In the genomic region with DNA sequence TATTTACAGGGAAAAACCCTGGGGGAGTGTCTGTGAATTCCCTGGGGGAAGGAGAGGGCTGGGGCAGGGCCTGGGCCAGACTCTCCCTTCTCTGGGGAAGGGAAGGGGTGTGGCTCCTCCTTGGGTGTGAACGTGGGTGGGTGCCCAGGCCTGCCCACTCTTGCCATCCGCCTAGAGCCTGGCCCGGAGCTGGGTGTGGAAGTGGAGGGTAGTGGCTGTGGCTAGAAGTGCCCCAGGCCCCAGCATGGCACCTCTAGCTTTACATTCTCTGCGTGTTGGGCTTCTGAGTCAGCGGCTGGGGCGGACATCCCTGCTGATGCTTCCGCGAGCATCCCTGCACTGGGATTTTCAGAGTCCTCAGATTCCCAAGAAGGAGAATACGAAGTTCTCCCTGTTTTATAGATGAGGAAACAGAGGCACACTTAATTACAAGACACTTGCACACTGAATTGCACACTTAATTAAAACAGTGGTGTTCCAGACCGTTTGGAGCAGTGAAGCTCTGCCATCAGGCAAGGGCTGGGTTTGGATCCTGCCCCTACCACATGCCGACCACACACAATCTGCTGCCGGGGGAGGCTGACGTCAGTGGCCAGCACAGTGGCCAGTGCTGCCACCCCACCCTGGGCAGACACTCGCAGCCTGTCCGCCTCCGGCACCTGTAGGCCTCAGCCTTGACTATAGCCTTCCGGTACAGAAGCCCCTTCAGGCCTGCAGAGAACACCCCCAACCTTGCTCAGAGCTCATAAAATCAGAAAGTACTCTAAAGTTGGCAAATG, we compare ENCODE assay signal across 17 cellular contexts. TPM values are rescaled to one million over a fixed set of nuclear protein-coding genes. Genes with fewer than 3 reads are reported as not detected.
DNase-seq lines count a peak whose midpoint lies in the region; ATAC-seq and TF ChIP-seq lines count a peak whose summit lies in the region.
"Had no signal": no experiment of that assay in that cellular context is flagged by ENCODE, and none has a peak within 500 bp of the region (broad histone marks: within the 10 kb centered on the region; RNA-seq: fewer than 3 reads in every experiment).

No MANE protein-coding gene starts in this region.

- H3K9me3 ChIP-seq in BLaER1 treated with 17β-estradiol and CSF1 and Interleukin-3, amounts not matched to agents 10 nM and 100 nM (replicated peaks in 1 of 11): no peaks in the 10 kb centered on the region
- H3K9me3 ChIP-seq in trophoblast cell (ENCODE audit: insufficient read depth, low read depth, low read length) (no peaks in the 10 kb centered on the region), WERI-Rb-1 (ENCODE audit: severe bottlenecking) (no peaks in the 10 kb centered on the region)
- H3K9me3 ChIP-seq: body of pancreas had no signal

- peak overlapping the region; percentile 32 for H2BK12ac ChIP-seq in trophoblast cell (ENCODE audit: low read length)

- DNase-seq in NCI-H226: peak; percentile 99
- DNase-seq in trophoblast cell: peak; percentile 98
- no peak for DNase-seq in GM10248 (ENCODE audit: extremely low spot score)
- no peak for DNase-seq in activated CD4-positive, alpha-beta memory T cell treated with anti-CD3 and anti-CD28 coated beads for 36 hours
- DNase-seq in WERI-Rb-1: no peak
- DNase-seq: activated CD4-positive, alpha-beta T cell treated with anti-CD3 and anti-CD28 coated beads, Interleukin-2, amount 50 U/mL, for 4 hours; AML-193; body of pancreas; hippocampal formation; NCI-H2171 had no signal

- peak overlapping the region; percentile 46 for H3K14ac ChIP-seq in trophoblast cell (ENCODE audit: low read length)

- WGBS in trophoblast cell (ENCODE audit: extremely low coverage, insufficient coverage, insufficient read length): no CpG with 5 or more reads among the region's 17 CpGs

- peaks cover 0 to 8% (median 0%) of the 10 kb centered on the region in 11 experiments; a peak in 2 of 22 replicates for H4K20me1 ChIP-seq in BLaER1 treated with 17β-estradiol and CSF1 and Interleukin-3, amounts not matched to agents 10 nM and 100 nM

- H3K36me3 ChIP-seq in BLaER1 treated with 17β-estradiol and CSF1 and Interleukin-3, amounts not matched to agents 10 nM and 100 nM: peaks cover 17 to 73% (median 40%) of the 10 kb centered on the region in 11 experiments; a peak in 21 of 22 replicates
- H3K36me3 ChIP-seq in trophoblast cell (ENCODE audit: control insufficient read depth in 1 of 2, insufficient read depth in 2 of 2, low read length in 2 of 2) (peaks cover 22 to 23% of the 10 kb centered on the region in 2 experiments), WERI-Rb-1 (peaks cover 42% of the 10 kb centered on the region)

- no peak overlapping the region for H3K23ac ChIP-seq in trophoblast cell (ENCODE audit: low read length)

- H3K27me3 ChIP-seq in BLaER1 treated with 17β-estradiol and CSF1 and Interleukin-3, amounts not matched to agents 10 nM and 100 nM: no peaks in the 10 kb centered on the region
- H3K27me3 ChIP-seq in trophoblast cell (ENCODE audit: insufficient read depth, low read length): no peaks in the 10 kb centered on the region
- no peaks in the 10 kb centered on the region for H3K27me3 ChIP-seq in WERI-Rb-1 (ENCODE audit: insufficient read depth, low read depth, severe bottlenecking)
- H3K27me3 ChIP-seq: body of pancreas had no signal

- peaks cover 65% of the 10 kb centered on the region for H3K36me3 Mint-ChIP-seq in dendritic cell treated with granulocyte-macrophage colony-stimulating factor and Interleukin-4, amounts not matched to agents 40 ng/mL and 50 ng/mL, for 4 days (ENCODE audit: low read depth)
- H3K36me3 Mint-ChIP-seq in activated CD4-positive, alpha-beta memory T cell treated with anti-CD3 and anti-CD28 coated beads for 36 hours: peaks cover 12% of the 10 kb centered on the region

- H4K8ac ChIP-seq in trophoblast cell (ENCODE audit: low read depth, low read length): no peak overlapping the region

- H3K79me1 ChIP-seq in trophoblast cell (ENCODE audit: low read length): peaks cover 11% of the 10 kb centered on the region

- H3K27ac ChIP-seq in BLaER1 treated with 17β-estradiol and CSF1 and Interleukin-3, amounts not matched to agents 10 nM and 100 nM: peak overlapping the region in 5 of 11 experiments; percentile 6 to 47 (median 28); a peak in 5 of 22 replicates
- H3K27ac ChIP-seq in trophoblast cell (ENCODE audit: low read depth, low read length) (peak overlapping the region; percentile 38), WERI-Rb-1 (no peak overlapping the region)
- H3K27ac ChIP-seq: body of pancreas had no signal

- peak overlapping the region; percentile 37 to 73 (median 66); a peak in 20 of 22 replicates for H3K4me2 ChIP-seq in BLaER1 treated with 17β-estradiol and CSF1 and Interleukin-3, amounts not matched to agents 10 nM and 100 nM
- H3K4me2 ChIP-seq in trophoblast cell (ENCODE audit: low read length): no peak overlapping the region

- H4K12ac ChIP-seq in trophoblast cell (ENCODE audit: low read depth, low read length): no peak overlapping the region

- CTCF ChIA-PET in GM10248 (lab: Yijun Ruan, JAX): interaction anchor here (15.3 kb wide), 1 partner anchor 26 kb away, joined by 164 read pairs; a partner anchor contains a TSS
- CTCF ChIA-PET in activated CD4-positive, alpha-beta memory T cell treated with anti-CD3 and anti-CD28 coated beads for 36 hours (lab: Charles Lee): interaction anchor here (1.0 to 1.1 kb wide), 2 partner anchors 28 to 73 kb away, joined by 3 to 4 read pairs; no protein-coding TSS in a partner anchor

- H2BK120ac ChIP-seq in trophoblast cell (ENCODE audit: insufficient read depth, low read length, poor library complexity): no peak overlapping the region

- H3K4me1 ChIP-seq in BLaER1 treated with 17β-estradiol and CSF1 and Interleukin-3, amounts not matched to agents 10 nM and 100 nM: peaks cover 18 to 40% (median 22%) of the 10 kb centered on the region in 10 experiments
- H3K4me1 ChIP-seq in trophoblast cell (ENCODE audit: control insufficient read depth in 1 of 2, insufficient read depth in 2 of 2, low read length in 2 of 2): peaks cover 14% of the 10 kb centered on the region in 2 experiments

- H4K91ac ChIP-seq in trophoblast cell (ENCODE audit: low read depth, low read length): no peak overlapping the region

- no peak for ATAC-seq in HG03175 (IDR thresholded peaks at IDR 0.05; ENCODE audit: unreplicated experiment)
- ATAC-seq: body of pancreas had no signal

- H2AFZ ChIP-seq in trophoblast cell (ENCODE audit: insufficient read depth, low read length, poor library complexity): no peak overlapping the region

- intact Hi-C loops in dendritic cell treated with granulocyte-macrophage colony-stimulating factor and Interleukin-4, amounts not matched to agents 40 ng/mL and 50 ng/mL, for 4 days (cut with micrococcal nuclease): no loop called here
- intact Hi-C loops in activated CD4-positive, alpha-beta memory T cell treated with anti-CD3 and anti-CD28 coated beads for 36 hours (cut with micrococcal nuclease): no loop called here

- POLR2A ChIA-PET in GM10248 (lab: Yijun Ruan, JAX): no interaction called here
- POLR2A ChIA-PET in activated CD4-positive, alpha-beta memory T cell treated with anti-CD3 and anti-CD28 coated beads for 36 hours (lab: Charles Lee): no interaction called here

- H3K27ac Mint-ChIP-seq in dendritic cell treated with granulocyte-macrophage colony-stimulating factor and Interleukin-4, amounts not matched to agents 40 ng/mL and 50 ng/mL, for 4 days: peak overlapping the region; percentile 41
- H3K27ac Mint-ChIP-seq in activated CD4-positive, alpha-beta memory T cell treated with anti-CD3 and anti-CD28 coated beads for 36 hours: no peak overlapping the region
- H3K27ac Mint-ChIP-seq: activated T-helper 2 cell treated with anti-CD3 and anti-CD28 coated beads, Interferon-gamma antibody, Interleukin-2, Interleukin-4, amounts not matched to agents 10 μg/mL and 5 μg/mL and 100 μg/mL, durations not matched to agents 14 hours and 24 hours and 36 hours; T-helper 1 cell treated with Interleukin-12 subunit alpha and Interleukin-12 subunit beta and Interleukin-4 antibody, amounts not matched to agents 30 μg/mL and 1 μg/mL, for 36 hours had no signal

- H3K79me2 ChIP-seq in trophoblast cell (ENCODE audit: control insufficient read depth, insufficient read depth, low read length, poor library complexity): no peaks in the 10 kb centered on the region

- no peak overlapping the region for H2BK5ac ChIP-seq in trophoblast cell (ENCODE audit: low read depth, low read length, poor library complexity)

- H3K4ac ChIP-seq in trophoblast cell (ENCODE audit: low read depth, low read length): no peak overlapping the region

- peak overlapping the region; percentile 35 for H2AK5ac ChIP-seq in trophoblast cell (ENCODE audit: low read length)

- peak overlapping the region; percentile 6 to 62 (median 53); a peak in 19 of 22 replicates for H3K9ac ChIP-seq in BLaER1 treated with 17β-estradiol and CSF1 and Interleukin-3, amounts not matched to agents 10 nM and 100 nM
- no peak overlapping the region for H3K9ac ChIP-seq in trophoblast cell (ENCODE audit: low read length)

- no peak overlapping the region for H3K4me3 Mint-ChIP-seq in dendritic cell treated with granulocyte-macrophage colony-stimulating factor and Interleukin-4, amounts not matched to agents 40 ng/mL and 50 ng/mL, for 4 days
- H3K4me3 Mint-ChIP-seq in activated CD4-positive, alpha-beta memory T cell treated with anti-CD3 and anti-CD28 coated beads for 36 hours: no peak overlapping the region
- H3K4me3 Mint-ChIP-seq: T-helper 1 cell treated with Interleukin-12 subunit alpha and Interleukin-12 subunit beta and Interleukin-4 antibody, amounts not matched to agents 30 μg/mL and 1 μg/mL, for 36 hours had no signal

- H3K4me3 ChIP-seq in BLaER1 treated with 17β-estradiol and CSF1 and Interleukin-3, amounts not matched to agents 10 nM and 100 nM: no peak overlapping the region
- H3K4me3 ChIP-seq in trophoblast cell (ENCODE audit: low read depth, low read length) (no peak overlapping the region), WERI-Rb-1 (ENCODE audit: low read depth, low read length) (no peak overlapping the region)
- H3K4me3 ChIP-seq: body of pancreas had no signal

- no peak overlapping the region for H3K18ac ChIP-seq in trophoblast cell (ENCODE audit: low read length)

- H3K4me1 Mint-ChIP-seq in dendritic cell treated with granulocyte-macrophage colony-stimulating factor and Interleukin-4, amounts not matched to agents 40 ng/mL and 50 ng/mL, for 4 days (ENCODE audit: low read depth): peaks cover 32% of the 10 kb centered on the region
- H3K4me1 Mint-ChIP-seq in activated CD4-positive, alpha-beta memory T cell treated with anti-CD3 and anti-CD28 coated beads for 36 hours (ENCODE audit: low read depth): peaks cover 2% of the 10 kb centered on the region

- H3K9me3 Mint-ChIP-seq in dendritic cell treated with granulocyte-macrophage colony-stimulating factor and Interleukin-4, amounts not matched to agents 40 ng/mL and 50 ng/mL, for 4 days: no peaks in the 10 kb centered on the region
- H3K9me3 Mint-ChIP-seq in activated CD4-positive, alpha-beta memory T cell treated with anti-CD3 and anti-CD28 coated beads for 36 hours: no peaks in the 10 kb centered on the region
- H3K9me3 Mint-ChIP-seq: activated T-helper 2 cell treated with anti-CD3 and anti-CD28 coated beads, Interferon-gamma antibody, Interleukin-2, Interleukin-4, amounts not matched to agents 10 μg/mL and 5 μg/mL and 100 μg/mL, durations not matched to agents 14 hours and 24 hours and 36 hours; T-helper 1 cell treated with Interleukin-12 subunit alpha and Interleukin-12 subunit beta and Interleukin-4 antibody, amounts not matched to agents 30 μg/mL and 1 μg/mL, for 36 hours had no signal

- TF ChIP-seq CTCF in GM10248 (IDR thresholded peaks at IDR 0.05; ENCODE audit: control extremely low read depth, extremely low read depth, low read depth, missing control alignments): no peak
- TF ChIP-seq CTCF in WERI-Rb-1 (IDR thresholded peaks at IDR 0.05; ENCODE audit: low read depth, low read length): no peak

- H3K27me3 Mint-ChIP-seq in dendritic cell treated with granulocyte-macrophage colony-stimulating factor and Interleukin-4, amounts not matched to agents 40 ng/mL and 50 ng/mL, for 4 days: no peaks in the 10 kb centered on the region
- H3K27me3 Mint-ChIP-seq in activated CD4-positive, alpha-beta memory T cell treated with anti-CD3 and anti-CD28 coated beads for 36 hours: no peaks in the 10 kb centered on the region

RNA-seq across cellular contexts. Expression of a gene that starts 7.6 kb away (rescaled TPM):
- 48.1 and 49.0 TPM in 2 replicates for polyA plus RNA-seq in trophoblast cell (2013)
- total RNA-seq in activated CD4-positive, alpha-beta memory T cell treated with anti-CD3 and anti-CD28 coated beads for 36 hours: 10 to 100 TPM; 23.7 to 24.2 TPM

RNA-seq across cellular contexts. Expression of a gene that starts 8.8 kb away (rescaled TPM):
- 35.4 and 37.0 TPM in 2 replicates for polyA plus RNA-seq in trophoblast cell (2013)
- total RNA-seq in activated CD4-positive, alpha-beta memory T cell treated with anti-CD3 and anti-CD28 coated beads for 36 hours: 10 to 100 TPM; 28.7 to 31.6 TPM

RNA-seq across cellular contexts. Expression of a gene that starts 14.3 kb away (rescaled TPM):
- 0.05 and 0.08 TPM in 2 replicates for polyA plus RNA-seq in trophoblast cell (2013)
- under 1 TPM in 1 of 2 experiments, not detected in 1; 0.34 TPM for total RNA-seq in activated CD4-positive, alpha-beta memory T cell treated with anti-CD3 and anti-CD28 coated beads for 36 hours
- total RNA-seq: activated T-helper 2 cell treated with anti-CD3 and anti-CD28 coated beads, Interferon-gamma antibody, Interleukin-2, Interleukin-4, amounts not matched to agents 10 μg/mL and 5 μg/mL and 100 μg/mL, durations not matched to agents 14 hours and 24 hours and 36 hours; body of pancreas; lower leg skin; urinary bladder had no signal

RNA-seq across cellular contexts. Expression of a gene that starts 23.3 kb away (rescaled TPM):
- polyA plus RNA-seq in trophoblast cell (2013): 1.0 and 1.2 TPM in 2 replicates
- total RNA-seq in activated CD4-positive, alpha-beta memory T cell treated with anti-CD3 and anti-CD28 coated beads for 36 hours: not detected
- total RNA-seq: lower leg skin, urinary bladder had no signal

RNA-seq across cellular contexts. Expression of a gene that starts 25.5 kb away (rescaled TPM):
- 26.2 and 26.8 TPM in 2 replicates for polyA plus RNA-seq in trophoblast cell (2013)
- total RNA-seq in activated CD4-positive, alpha-beta memory T cell treated with anti-CD3 and anti-CD28 coated beads for 36 hours: 10 to 100 TPM; 10.4 to 12.3 TPM

Comparison
In these comparisons a context has a peak if more than half of its experiments do, and no peak if none do; other contexts are left out.
1. DNase-seq: peak in NCI-H226 (single experiment) and trophoblast cell (2 of 2); none in GM10248 (single experiment), activated CD4-positive, alpha-beta memory T cell treated with anti-CD3 and anti-CD28 coated beads for 36 hours (single experiment) and WERI-Rb-1 (single experiment).